18 cellular contexts compared by ENCODE assay signal in genomic region chr13:22143671-22144070, GRCh38.
DNase-seq lines count a peak whose midpoint lies in the region; ATAC-seq and TF ChIP-seq lines count a peak whose summit lies in the region.
"Had no signal": no experiment of that assay in that cellular context is flagged by ENCODE, and none has a peak within 500 bp of the region (broad histone marks: within the 10 kb centered on the region; RNA-seq: fewer than 3 reads in every experiment).

No MANE protein-coding gene starts in this region.

- H3K4me3 Mint-ChIP-seq in activated CD8-positive, alpha-beta T cell treated with anti-CD3 and anti-CD28 coated beads for 36 hours = no peak overlapping the region
- H3K4me3 Mint-ChIP-seq in activated CD8-positive, alpha-beta T cell treated with anti-CD3 and anti-CD28 coated beads, Interleukin-2, amount 10 ng/mL, durations not matched to agents 7 days and 5 days = no peak overlapping the region
- no peak overlapping the region for H3K4me3 Mint-ChIP-seq in stimulated activated naive CD8-positive, alpha-beta T cell treated with anti-CD3 and anti-CD28 coated beads, Interleukin-15, amount 100 ng/mL, for 72 hours
- H3K4me3 Mint-ChIP-seq: CD4-positive, CD25-positive, alpha-beta regulatory T cell; HFFc6 had no signal

- TF ChIP-seq CTCF in activated CD8-positive, alpha-beta T cell treated with anti-CD3 and anti-CD28 coated beads for 36 hours (IDR thresholded peaks at IDR 0.05) = no peak
- TF ChIP-seq CTCF in epithelial cell of esophagus (IDR thresholded peaks at IDR 0.05; ENCODE audit: insufficient read depth, low read depth, low read length, missing control alignments) = no peak
- TF ChIP-seq CTCF in uterus (IDR thresholded peaks at IDR 0.05) = no peak

- intact Hi-C loops in activated CD8-positive, alpha-beta T cell treated with anti-CD3 and anti-CD28 coated beads for 36 hours (cut with micrococcal nuclease) = no loop called here
- intact Hi-C loops in uterus (cut with DNase I; ENCODE audit: low total_unique reads) = no loop called here

- no peak overlapping the region for H3K4me3 ChIP-seq in epithelial cell of esophagus (ENCODE audit: low read length)
- H3K4me3 ChIP-seq in uterus = no peak overlapping the region
- H3K4me3 ChIP-seq: BLaER1 treated with 17β-estradiol and CSF1 and Interleukin-3, amounts not matched to agents 10 nM and 100 nM; HAP-1 had no signal

- H3K9me3 Mint-ChIP-seq in activated CD8-positive, alpha-beta T cell treated with anti-CD3 and anti-CD28 coated beads for 36 hours = peaks cover 7% of the 10 kb centered on the region
- peaks cover 4% of the 10 kb centered on the region for H3K9me3 Mint-ChIP-seq in activated CD8-positive, alpha-beta T cell treated with anti-CD3 and anti-CD28 coated beads, Interleukin-2, amount 10 ng/mL, durations not matched to agents 7 days and 5 days (ENCODE audit: insufficient read depth)
- peaks cover 9 to 13% of the 10 kb centered on the region in 2 donors for H3K9me3 Mint-ChIP-seq in stimulated activated naive CD8-positive, alpha-beta T cell treated with anti-CD3 and anti-CD28 coated beads, Interleukin-15, amount 100 ng/mL, for 72 hours

- peaks cover 2% of the 10 kb centered on the region for H3K27me3 Mint-ChIP-seq in activated CD8-positive, alpha-beta T cell treated with anti-CD3 and anti-CD28 coated beads for 36 hours
- no peaks in the 10 kb centered on the region for H3K27me3 Mint-ChIP-seq in activated CD8-positive, alpha-beta T cell treated with anti-CD3 and anti-CD28 coated beads, Interleukin-2, amount 10 ng/mL, durations not matched to agents 7 days and 5 days (ENCODE audit: low read depth)
- H3K27me3 Mint-ChIP-seq in stimulated activated naive CD8-positive, alpha-beta T cell treated with anti-CD3 and anti-CD28 coated beads, Interleukin-15, amount 100 ng/mL, for 72 hours = no peaks in the 10 kb centered on the region

- POLR2A ChIA-PET in activated CD8-positive, alpha-beta T cell treated with anti-CD3 and anti-CD28 coated beads for 36 hours (lab: Charles Lee) = no interaction called here
- POLR2A ChIA-PET in activated CD8-positive, alpha-beta T cell treated with anti-CD3 and anti-CD28 coated beads, Interleukin-2, amount 10 ng/mL, durations not matched to agents 7 days and 5 days (lab: Charles Lee) = no interaction called here

- peak; percentile 66 for ATAC-seq in activated CD8-positive, alpha-beta T cell treated with anti-CD3 and anti-CD28 coated beads for 36 hours
- ATAC-seq in activated CD8-positive, alpha-beta T cell treated with anti-CD3 and anti-CD28 coated beads, Interleukin-2, amount 10 ng/mL, durations not matched to agents 7 days and 5 days = no peak
- ATAC-seq in stimulated activated naive CD8-positive, alpha-beta T cell treated with anti-CD3 and anti-CD28 coated beads, Interleukin-15, Interleukin-2, amounts not matched to agents 100 U/mL and 50 U/mL, for 24 hours = peak; percentile 59
- no peak for ATAC-seq in stimulated activated naive CD8-positive, alpha-beta T cell treated with anti-CD3 and anti-CD28 coated beads, Interleukin-15, amount 100 ng/mL, for 72 hours

- H3K36me3 ChIP-seq in uterus = no peaks in the 10 kb centered on the region
- H3K36me3 ChIP-seq: BLaER1 treated with 17β-estradiol and CSF1 and Interleukin-3, amounts not matched to agents 10 nM and 100 nM; HAP-1 had no signal

- TF ChIP-seq POLR2A in uterus (IDR thresholded peaks at IDR 0.05) = no peak

- DNase-seq in activated CD8-positive, alpha-beta T cell treated with anti-CD3 and anti-CD28 coated beads for 36 hours = no peak
- DNase-seq in activated CD8-positive, alpha-beta T cell treated with anti-CD3 and anti-CD28 coated beads, Interleukin-2, amount 10 ng/mL, durations not matched to agents 7 days and 5 days = no peak
- DNase-seq in stimulated activated naive CD8-positive, alpha-beta T cell treated with anti-CD3 and anti-CD28 coated beads, Interleukin-15, Interleukin-2, amounts not matched to agents 100 U/mL and 50 U/mL, for 24 hours = no peak
- no peak for DNase-seq in stimulated activated naive CD8-positive, alpha-beta T cell treated with anti-CD3 and anti-CD28 coated beads, Interleukin-15, amount 100 ng/mL, for 72 hours
- DNase-seq in epithelial cell of esophagus (ENCODE audit: low read depth) (peak; percentile 16), medulla oblongata (ENCODE audit: extremely low spot score) (no peak), SKM-1 (lab: John Stamatoyannopoulos, UW; ENCODE audit: unreplicated experiment) (no peak), uterus (no peak)
- DNase-seq: ACHN; Calu3; CD4-positive, CD25-positive, alpha-beta regulatory T cell; DMS 273 treated with DMSO at 0.1 percent for 48 hours; DMS79 treated with DMSO at 0.1 percent for 48 hours; EL; GOT3; HFFc6 had no signal

- no peak overlapping the region for H3K27ac ChIP-seq in uterus
- H3K27ac ChIP-seq: BLaER1 treated with 17β-estradiol and CSF1 and Interleukin-3, amounts not matched to agents 10 nM and 100 nM had no signal

- H3K4me1 ChIP-seq in uterus = no peaks in the 10 kb centered on the region
- H3K4me1 ChIP-seq: HAP-1 had no signal

- CTCF ChIA-PET in activated CD8-positive, alpha-beta T cell treated with anti-CD3 and anti-CD28 coated beads for 36 hours (lab: Charles Lee) = no interaction called here
- CTCF ChIA-PET in activated CD8-positive, alpha-beta T cell treated with anti-CD3 and anti-CD28 coated beads, Interleukin-2, amount 10 ng/mL, durations not matched to agents 7 days and 5 days (lab: Charles Lee) = no interaction called here

- H3K27ac Mint-ChIP-seq in activated CD8-positive, alpha-beta T cell treated with anti-CD3 and anti-CD28 coated beads for 36 hours = no peak overlapping the region
- no peak overlapping the region for H3K27ac Mint-ChIP-seq in activated CD8-positive, alpha-beta T cell treated with anti-CD3 and anti-CD28 coated beads, Interleukin-2, amount 10 ng/mL, durations not matched to agents 7 days and 5 days
- H3K27ac Mint-ChIP-seq in stimulated activated naive CD8-positive, alpha-beta T cell treated with anti-CD3 and anti-CD28 coated beads, Interleukin-15, amount 100 ng/mL, for 72 hours = no peak overlapping the region
- H3K27ac Mint-ChIP-seq: CD4-positive, CD25-positive, alpha-beta regulatory T cell; HFFc6 had no signal

- no peaks in the 10 kb centered on the region for H3K36me3 Mint-ChIP-seq in activated CD8-positive, alpha-beta T cell treated with anti-CD3 and anti-CD28 coated beads for 36 hours (ENCODE audit: low read depth)
- H3K36me3 Mint-ChIP-seq in activated CD8-positive, alpha-beta T cell treated with anti-CD3 and anti-CD28 coated beads, Interleukin-2, amount 10 ng/mL, durations not matched to agents 7 days and 5 days (ENCODE audit: low read depth) = no peaks in the 10 kb centered on the region
- H3K36me3 Mint-ChIP-seq: CD4-positive, CD25-positive, alpha-beta regulatory T cell had no signal

- H3K27me3 ChIP-seq in uterus = no peaks in the 10 kb centered on the region
- H3K27me3 ChIP-seq: BLaER1 treated with 17β-estradiol and CSF1 and Interleukin-3, amounts not matched to agents 10 nM and 100 nM had no signal

- peaks cover 21% of the 10 kb centered on the region for H3K4me1 Mint-ChIP-seq in activated CD8-positive, alpha-beta T cell treated with anti-CD3 and anti-CD28 coated beads for 36 hours (ENCODE audit: low read depth)
- no peaks in the 10 kb centered on the region for H3K4me1 Mint-ChIP-seq in activated CD8-positive, alpha-beta T cell treated with anti-CD3 and anti-CD28 coated beads, Interleukin-2, amount 10 ng/mL, durations not matched to agents 7 days and 5 days (ENCODE audit: low read depth)
- peaks cover 42% of the 10 kb centered on the region for H3K4me1 Mint-ChIP-seq in stimulated activated naive CD8-positive, alpha-beta T cell treated with anti-CD3 and anti-CD28 coated beads, Interleukin-15, amount 100 ng/mL, for 72 hours
- H3K4me1 Mint-ChIP-seq: CD4-positive, CD25-positive, alpha-beta regulatory T cell had no signal

- H3K9me3 ChIP-seq in uterus = no peaks in the 10 kb centered on the region

Comparison
In these comparisons a context has a peak if more than half of its experiments do, and no peak if none do; other contexts are left out.
1. ATAC-seq: peak in activated CD8-positive, alpha-beta T cell treated with anti-CD3 and anti-CD28 coated beads for 36 hours (single experiment) and stimulated activated naive CD8-positive, alpha-beta T cell treated with anti-CD3 and anti-CD28 coated beads, Interleukin-15, Interleukin-2, amounts not matched to agents 100 U/mL and 50 U/mL, for 24 hours (single experiment); none in activated CD8-positive, alpha-beta T cell treated with anti-CD3 and anti-CD28 coated beads, Interleukin-2, amount 10 ng/mL, durations not matched to agents 7 days and 5 days (single experiment) and stimulated activated naive CD8-positive, alpha-beta T cell treated with anti-CD3 and anti-CD28 coated beads, Interleukin-15, amount 100 ng/mL, for 72 hours (single experiment).